In the genomic region with DNA sequence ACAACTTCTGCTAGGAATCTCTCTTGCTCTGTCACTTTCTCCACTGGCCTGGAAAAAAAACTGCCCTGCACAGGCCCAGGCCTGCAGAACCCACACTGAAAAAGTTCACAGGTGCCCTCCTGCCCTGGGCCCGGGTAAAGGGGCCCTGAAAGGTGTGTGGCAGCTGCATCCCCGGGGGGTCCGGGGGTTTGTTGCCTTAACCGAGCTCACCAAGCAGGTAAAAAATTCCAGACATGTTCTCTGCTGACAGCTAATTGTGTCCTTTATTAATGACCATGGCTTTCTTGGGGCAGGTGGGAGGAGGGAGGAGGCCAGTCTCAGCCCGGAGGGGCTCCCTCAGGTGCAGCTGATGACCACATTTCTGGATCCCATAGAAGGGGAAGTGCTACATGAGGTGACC, we compare ENCODE assay signal across 27 cellular contexts.
A peak's percentile ranks its signal among the peaks of the same experiment; 100 is the strongest.
DNase-seq lines count a peak whose midpoint lies in the region; ATAC-seq, FAIRE-seq and TF ChIP-seq lines count a peak whose summit lies in the region.
"Had no signal": no experiment of that assay in that cellular context is flagged by ENCODE, and none has a peak within 500 bp of the region (broad histone marks: within the 10 kb centered on the region; RNA-seq: fewer than 3 reads in every experiment).

No MANE protein-coding gene starts in this region.

- ATAC-seq in stimulated activated naive B cell treated with anti-CD40 and anti-IgM and Interleukin-4, amounts not matched to agents 10 μg/mL and 1 μg/mL and 100 μg/mL, for 72 hours (replicated peaks), result no peak
- no peak for ATAC-seq in HepG2
- ATAC-seq: GM23338 had no signal

- no peaks in the 10 kb centered on the region for H3K36me3 Mint-ChIP-seq in stimulated activated naive B cell treated with anti-CD40 and anti-IgM and Interleukin-4, amounts not matched to agents 10 μg/mL and 1 μg/mL and 100 μg/mL, for 72 hours
- H3K36me3 Mint-ChIP-seq: CD8-positive, alpha-beta memory T cell had no signal

- in situ Hi-C loops in HepG2 (cut with HindIII; ENCODE audit: extremely low pct_ligation_motif_present, low pct_unique_long_range_greater_than_20kb), result no loop called here

- H3K9ac ChIP-seq in HepG2 (ENCODE audit: insufficient read depth, low read depth, low read length), result no peak overlapping the region
- H3K9ac ChIP-seq: SK-N-SH had no signal

- 0 out of 2 replicates have a peak, but pooled peaks cover under 1% of the 10 kb centered on the region for H4K20me1 ChIP-seq in HepG2 (ENCODE audit: insufficient read depth, low read length)

- WGBS in HepG2 (ENCODE audit: low lambda C conversion rate), result 20% methylated on average over 3 of the region's 5 CpGs

- no TSS peak for BruUV-seq in HepG2 (replicated peaks; lab: Mats Ljungman, UMichigan)

- peaks cover 39 to 46% of the 10 kb centered on the region in 2 donors for H3K27me3 Mint-ChIP-seq in stimulated activated naive B cell treated with anti-CD40 and anti-IgM and Interleukin-4, amounts not matched to agents 10 μg/mL and 1 μg/mL and 100 μg/mL, for 72 hours

- H3K4me1 ChIP-seq in HepG2 (ENCODE audit: insufficient read depth, low read length), result no peaks in the 10 kb centered on the region

- CTCF ChIA-PET in HepG2 (lab: Yijun Ruan, JAX; ENCODE audit: low intra/inter-chr PET ratio, low total read pairs), result no interaction called here

- POLR2A ChIA-PET in HepG2 (lab: Yijun Ruan, JAX), result no interaction called here

- no peak for TF ChIP-seq CTCF in HepG2 (CRISPR knock-in tag; IDR thresholded peaks at IDR 0.05)

- H3K36me3 ChIP-seq in HepG2 (replicated peaks in 1 of 2; ENCODE audit: control insufficient read depth in 1 of 2, insufficient read depth in 2 of 2, low read length in 2 of 2), result no peaks in the 10 kb centered on the region

- peak overlapping the region; percentile 47 for H3K27ac Mint-ChIP-seq in stimulated activated naive B cell treated with anti-CD40 and anti-IgM and Interleukin-4, amounts not matched to agents 10 μg/mL and 1 μg/mL and 100 μg/mL, for 72 hours
- H3K27ac Mint-ChIP-seq: CD8-positive, alpha-beta memory T cell; GM23338 had no signal

- no peak overlapping the region for H3K27ac ChIP-seq in HepG2 (ENCODE audit: extremely low read length, insufficient read depth, low read length)
- H3K27ac ChIP-seq: C4-2B, RWPE1 had no signal

- no peaks in the 10 kb centered on the region for H3K9me3 ChIP-seq in HepG2 (ENCODE audit: low read length)
- H3K9me3 ChIP-seq: SK-N-SH had no signal

- DNase-seq in GM12891 (ENCODE audit: insufficient read length, low spot score), result no peak
- peak; percentile 58 for DNase-seq in NCI-H69 (lab: John Stamatoyannopoulos, UW)
- DNase-seq in left kidney (ENCODE audit: low read depth, low spot score), result peak; percentile 68
- no peak for DNase-seq in stimulated activated naive B cell treated with anti-CD40 and anti-IgM and Interleukin-4, amounts not matched to agents 10 μg/mL and 1 μg/mL and 100 μg/mL, for 72 hours
- DNase-seq in ureter (ENCODE audit: low spot score), result no peak
- no peak for DNase-seq in stimulated activated naive CD4-positive, alpha-beta T cell treated with Interleukin-2 at 50 U/mL for 16 hours (lab: John Stamatoyannopoulos, UW)
- DNase-seq in HepG2 (ENCODE audit: low spot score), result no peak
- DNase-seq in GM12892 (ENCODE audit: insufficient read length), result no peak
- DNase-seq: Calu3; CD8-positive, alpha-beta memory T cell; DMS153; HCEC 1CT; IMR-90; NCI-H1105; NCI-H187; NCI-H2227 treated with DMSO at 0.1 percent for 48 hours; NCI-H510A treated with DMSO at 0.1 percent for 48 hours; NCI-H774; NK-92 treated with Interleukin-12 subunit alpha and Interleukin-12 subunit beta, amount 100 ng/mL, for 24 hours; SIG-M5 had no signal

- no peak overlapping the region for H3K4me3 Mint-ChIP-seq in stimulated activated naive B cell treated with anti-CD40 and anti-IgM and Interleukin-4, amounts not matched to agents 10 μg/mL and 1 μg/mL and 100 μg/mL, for 72 hours
- H3K4me3 Mint-ChIP-seq: CD8-positive, alpha-beta memory T cell; GM23338 had no signal

- H3K4me1 Mint-ChIP-seq in stimulated activated naive B cell treated with anti-CD40 and anti-IgM and Interleukin-4, amounts not matched to agents 10 μg/mL and 1 μg/mL and 100 μg/mL, for 72 hours, result peaks cover 13 to 22% of the 10 kb centered on the region in 2 donors
- H3K4me1 Mint-ChIP-seq: CD8-positive, alpha-beta memory T cell had no signal

- no peak overlapping the region for H3K4me3 ChIP-seq in HepG2 (replicated peaks in 1 of 3; ENCODE audit: insufficient read depth in 1 of 3, low read depth in 2 of 3, low read length in 3 of 3)
- H3K4me3 ChIP-seq: GM23338 had no signal

- H3K9me3 Mint-ChIP-seq in stimulated activated naive B cell treated with anti-CD40 and anti-IgM and Interleukin-4, amounts not matched to agents 10 μg/mL and 1 μg/mL and 100 μg/mL, for 72 hours, result no peaks in the 10 kb centered on the region
- H3K9me3 Mint-ChIP-seq: CD8-positive, alpha-beta memory T cell; GM23338 had no signal

- H3K4me2 ChIP-seq in HepG2 (ENCODE audit: low read depth, low read length), result no peak overlapping the region
- H3K4me2 ChIP-seq: GM23338, SK-N-SH had no signal

- peaks cover 0 to 49% of the 10 kb centered on the region in 2 experiments; a peak in 3 of 5 replicates for H3K27me3 ChIP-seq in HepG2 (ENCODE audit: control insufficient read depth in 1 of 2, insufficient read depth in 2 of 2, low read length in 2 of 2)

- no peak for TF ChIP-seq EP300 in HepG2 (IDR thresholded peaks at IDR 0.05; ENCODE audit: low read depth in 2 of 2, low read length in 2 of 2)
- no peak for TF ChIP-seq EP300 in HepG2 (CRISPR knock-in tag; IDR thresholded peaks at IDR 0.05; ENCODE audit: borderline replicate concordance)

- intact Hi-C loops in HepG2 (cut with micrococcal nuclease; ENCODE audit: unreplicated experiment), result no loop called here

- FAIRE-seq in GM12891 (lab: Jason Lieb, UNC), result no peak
- no peak for FAIRE-seq in HepG2 (lab: Jason Lieb, UNC)
- FAIRE-seq in GM12892 (lab: Jason Lieb, UNC), result no peak
- FAIRE-seq: A204.1, GM18507, HTR-8/SVneo had no signal

- no peak for TF ChIP-seq RAD21 in HepG2 (CRISPR knock-in tag; IDR thresholded peaks at IDR 0.05)

- no peak overlapping the region for H2AFZ ChIP-seq in HepG2 (ENCODE audit: low read length)
- H2AFZ ChIP-seq: GM23338 had no signal

- no peaks in the 10 kb centered on the region for H3K79me2 ChIP-seq in HepG2 (ENCODE audit: insufficient read depth, low read length)

- TF ChIP-seq POLR2A in GM12891 (IDR thresholded peaks at IDR 0.05; ENCODE audit: low read depth, low read length), result no peak
- no peak for TF ChIP-seq POLR2A in HepG2 (IDR thresholded peaks at IDR 0.05; ENCODE audit: insufficient read depth in 1 of 2, low read depth in 2 of 2, low read length in 2 of 2)
- TF ChIP-seq POLR2A in GM12892 (IDR thresholded peaks at IDR 0.05; ENCODE audit: low read depth, low read length), result no peak

TF ChIP-seq in GM12891, 5 proteins besides CTCF, POLR2A, EP300 and RAD21:
- TF ChIP-seq PAX5 (IDR thresholded peaks at IDR 0.05; ENCODE audit: insufficient read depth, low read length, severe bottlenecking), result no peak
- TF ChIP-seq TAF1 (IDR thresholded peaks at IDR 0.05; ENCODE audit: low read depth, low read length), result no peak
- TF ChIP-seq POLR2AphosphoS5 (IDR thresholded peaks at IDR 0.05; ENCODE audit: low read depth, low read length), result no peak
- no peak for TF ChIP-seq POU2F2 (IDR thresholded peaks at IDR 0.05; ENCODE audit: low read depth, low read length)
- TF ChIP-seq SPI1 (IDR thresholded peaks at IDR 0.05; ENCODE audit: low read depth, low read length), result peak; percentile 21; the same call in 1 of the 2 replicates

TF ChIP-seq in HepG2, 621 proteins besides CTCF, POLR2A, EP300 and RAD21 (continues in another document):
- TF ChIP-seq, protein P1, sequence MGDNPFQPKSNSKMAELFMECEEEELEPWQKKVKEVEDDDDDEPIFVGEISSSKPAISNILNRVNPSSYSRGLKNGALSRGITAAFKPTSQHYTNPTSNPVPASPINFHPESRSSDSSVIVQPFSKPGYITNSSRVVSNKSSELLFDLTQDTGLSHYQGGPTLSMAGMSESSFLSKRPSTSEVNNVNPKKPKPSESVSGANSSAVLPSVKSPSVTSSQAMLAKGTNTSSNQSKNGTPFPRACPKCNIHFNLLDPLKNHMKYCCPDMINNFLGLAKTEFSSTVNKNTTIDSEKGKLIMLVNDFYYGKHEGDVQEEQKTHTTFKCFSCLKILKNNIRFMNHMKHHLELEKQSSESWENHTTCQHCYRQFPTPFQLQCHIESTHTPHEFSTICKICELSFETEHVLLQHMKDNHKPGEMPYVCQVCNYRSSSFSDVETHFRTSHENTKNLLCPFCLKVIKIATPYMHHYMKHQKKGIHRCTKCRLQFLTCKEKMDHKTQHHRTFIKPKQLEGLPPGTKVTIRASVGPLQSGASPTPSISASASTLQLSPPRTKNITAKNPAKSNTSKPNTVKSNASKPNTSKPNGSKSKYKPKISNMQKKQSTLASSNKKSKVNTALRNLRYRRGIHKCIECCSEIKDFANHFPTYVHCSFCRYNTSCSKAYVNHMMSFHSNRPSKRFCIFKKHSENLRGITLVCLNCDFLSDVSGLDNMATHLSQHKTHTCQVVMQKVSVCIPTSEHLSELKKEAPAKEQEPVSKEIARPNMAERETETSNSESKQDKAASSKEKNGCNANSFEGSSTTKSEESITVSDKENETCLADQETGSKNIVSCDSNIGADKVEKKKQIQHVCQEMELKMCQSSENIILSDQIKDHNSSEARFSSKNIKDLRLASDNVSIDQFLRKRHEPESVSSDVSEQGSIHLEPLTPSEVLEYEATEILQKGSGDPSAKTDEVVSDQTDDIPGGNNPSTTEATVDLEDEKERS (CRISPR knock-in tag; IDR thresholded peaks at IDR 0.05), result no peak
- TF ChIP-seq RFXANK (CRISPR knock-in tag; IDR thresholded peaks at IDR 0.05) (no peak), FOXK2 (IDR thresholded peaks at IDR 0.05) (no peak), GTF2F1 (IDR thresholded peaks at IDR 0.05; ENCODE audit: low read length) (no peak), DRAP1 (CRISPR knock-in tag; IDR thresholded peaks at IDR 0.05) (no peak)
- TF ChIP-seq, protein P2, sequence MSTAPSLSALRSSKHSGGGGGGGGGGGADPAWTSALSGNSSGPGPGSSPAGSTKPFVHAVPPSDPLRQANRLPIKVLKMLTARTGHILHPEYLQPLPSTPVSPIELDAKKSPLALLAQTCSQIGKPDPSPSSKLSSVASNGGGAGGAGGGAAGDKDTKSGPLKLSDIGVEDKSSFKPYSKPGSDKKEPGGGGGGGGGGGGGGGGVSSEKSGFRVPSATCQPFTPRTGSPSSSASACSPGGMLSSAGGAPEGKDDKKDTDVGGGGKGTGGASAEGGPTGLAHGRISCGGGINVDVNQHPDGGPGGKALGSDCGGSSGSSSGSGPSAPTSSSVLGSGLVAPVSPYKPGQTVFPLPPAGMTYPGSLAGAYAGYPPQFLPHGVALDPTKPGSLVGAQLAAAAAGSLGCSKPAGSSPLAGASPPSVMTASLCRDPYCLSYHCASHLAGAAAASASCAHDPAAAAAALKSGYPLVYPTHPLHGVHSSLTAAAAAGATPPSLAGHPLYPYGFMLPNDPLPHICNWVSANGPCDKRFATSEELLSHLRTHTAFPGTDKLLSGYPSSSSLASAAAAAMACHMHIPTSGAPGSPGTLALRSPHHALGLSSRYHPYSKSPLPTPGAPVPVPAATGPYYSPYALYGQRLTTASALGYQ (CRISPR knock-in tag; IDR thresholded peaks at IDR 0.05), result no peak

Comparison
In these comparisons a context has a peak if more than half of its experiments do, and no peak if none do; other contexts are left out.
1. DNase-seq: peak in NCI-H69 (single experiment) and left kidney (single experiment); none in GM12891 (single experiment), stimulated activated naive B cell treated with anti-CD40 and anti-IgM and Interleukin-4, amounts not matched to agents 10 μg/mL and 1 μg/mL and 100 μg/mL, for 72 hours (single experiment), ureter (single experiment), stimulated activated naive CD4-positive, alpha-beta T cell treated with Interleukin-2 at 50 U/mL for 16 hours (single experiment), HepG2 (single experiment) and GM12892 (single experiment).